ENCODE assay signal across 1 cellular context in the genomic region with DNA sequence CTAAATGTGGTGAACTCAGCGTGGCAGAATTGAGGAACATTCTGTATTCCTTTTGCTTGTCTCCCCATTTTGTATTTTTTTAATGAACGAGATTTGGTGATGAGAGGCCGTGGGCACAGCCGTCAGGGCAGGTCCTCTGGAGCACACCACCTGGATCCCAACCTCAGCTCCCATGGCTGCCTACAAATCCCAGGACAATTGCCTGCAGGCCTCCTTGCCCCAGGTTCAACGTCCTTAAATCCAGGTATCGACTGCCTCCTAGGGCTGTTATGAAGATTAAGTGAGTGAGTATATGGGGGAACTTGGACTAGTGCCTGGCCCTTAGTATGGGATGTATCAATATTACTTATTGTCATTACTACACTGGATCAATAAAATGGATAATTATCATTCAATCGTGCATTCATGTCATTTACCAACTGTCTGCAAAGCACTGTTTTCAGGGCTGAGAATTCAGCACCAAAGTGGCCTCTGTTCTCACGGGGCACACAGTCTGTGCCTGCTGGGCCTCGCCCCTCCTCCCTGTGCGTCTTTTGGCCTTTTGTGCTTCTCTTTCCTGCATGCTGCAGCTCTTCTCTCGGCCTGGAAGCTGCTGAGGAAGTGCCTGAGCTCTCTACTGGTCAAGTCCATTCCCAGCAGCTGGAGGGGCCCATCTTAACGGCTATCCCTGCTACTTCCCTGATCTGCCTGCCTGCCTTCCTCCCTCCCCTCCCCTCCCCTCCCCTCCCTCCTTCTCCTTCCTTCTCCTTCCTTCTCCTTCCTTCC.
TF ChIP-seq lines count a peak whose summit lies in the region.

No MANE protein-coding gene starts in this region.

TF ChIP-seq in SK-N-SH treated with all-trans-retinoic acid at 6 μM for 48 hours, 23 proteins besides CTCF, POLR2A, EP300 and RAD21 (continued from another document):
- TF ChIP-seq ZFP30 (CRISPR knock-in tag; IDR thresholded peaks at IDR 0.05) (no peak), ZC3H10 (CRISPR knock-in tag; IDR thresholded peaks at IDR 0.05) (no peak), CSDC2 (CRISPR knock-in tag; IDR thresholded peaks at IDR 0.05) (no peak), ZNF70 (CRISPR knock-in tag; IDR thresholded peaks at IDR 0.05) (no peak), GLIS3 (CRISPR knock-in tag; IDR thresholded peaks at IDR 0.05) (no peak), ZNF8 (CRISPR knock-in tag; IDR thresholded peaks at IDR 0.05) (no peak)
- TF ChIP-seq, protein P1, sequence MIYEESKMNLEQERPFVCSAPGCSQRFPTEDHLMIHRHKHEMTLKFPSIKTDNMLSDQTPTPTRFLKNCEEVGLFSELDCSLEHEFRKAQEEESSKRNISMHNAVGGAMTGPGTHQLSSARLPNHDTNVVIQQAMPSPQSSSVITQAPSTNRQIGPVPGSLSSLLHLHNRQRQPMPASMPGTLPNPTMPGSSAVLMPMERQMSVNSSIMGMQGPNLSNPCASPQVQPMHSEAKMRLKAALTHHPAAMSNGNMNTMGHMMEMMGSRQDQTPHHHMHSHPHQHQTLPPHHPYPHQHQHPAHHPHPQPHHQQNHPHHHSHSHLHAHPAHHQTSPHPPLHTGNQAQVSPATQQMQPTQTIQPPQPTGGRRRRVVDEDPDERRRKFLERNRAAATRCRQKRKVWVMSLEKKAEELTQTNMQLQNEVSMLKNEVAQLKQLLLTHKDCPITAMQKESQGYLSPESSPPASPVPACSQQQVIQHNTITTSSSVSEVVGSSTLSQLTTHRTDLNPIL (CRISPR knock-in tag; IDR thresholded peaks at IDR 0.05; ENCODE audit: low read depth): no peak
